ENCODE assay signal across 18 cellular contexts in the genomic region with DNA sequence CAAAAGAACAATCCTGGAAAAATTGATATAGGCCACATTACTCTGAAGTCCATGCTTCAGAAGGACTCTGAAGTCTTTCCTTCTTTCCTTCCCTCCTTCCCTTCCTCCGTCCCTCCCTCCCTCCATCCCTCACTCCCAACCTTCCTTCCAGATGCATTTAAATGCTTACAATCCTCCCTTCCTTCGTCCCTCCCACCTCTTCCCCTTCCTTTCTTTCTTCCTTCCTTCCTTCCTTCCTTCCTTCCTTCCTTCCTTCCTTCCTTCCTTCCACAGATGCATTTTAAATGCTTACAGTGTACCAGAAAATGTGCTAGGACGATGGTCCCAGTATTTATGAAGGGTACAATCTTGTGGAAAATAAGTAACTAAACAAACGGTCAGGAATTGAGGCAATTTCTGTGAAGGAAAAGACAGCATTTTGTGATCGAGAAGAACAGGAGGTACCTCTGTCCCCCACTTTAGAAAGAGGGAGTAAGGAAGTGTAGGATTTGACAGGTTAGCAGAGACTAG.
DNase-seq lines count a peak whose midpoint lies in the region; ATAC-seq and TF ChIP-seq lines count a peak whose summit lies in the region.
"Had no signal": no experiment of that assay in that cellular context is flagged by ENCODE, and none has a peak within 500 bp of the region (broad histone marks: within the 10 kb centered on the region; RNA-seq: fewer than 3 reads in every experiment).

No MANE protein-coding gene starts in this region.

- no peak overlapping the region for H2BK5ac ChIP-seq in mesenchymal stem cell (ENCODE audit: low read depth, low read length, poor library complexity, severe bottlenecking)

- no peak overlapping the region for H4K8ac ChIP-seq in mesenchymal stem cell (ENCODE audit: low read length)

- H3K36me3 ChIP-seq in A673 (ENCODE audit: insufficient read depth, low read length, poor library complexity, severe bottlenecking) (peaks cover 6% of the 10 kb centered on the region), HEK293 (ENCODE audit: control insufficient read depth in 2 of 2, insufficient read depth in 1 of 2, low read length in 2 of 2) (no peaks in the 10 kb centered on the region), mesenchymal stem cell (ENCODE audit: control insufficient read depth in 1 of 2, insufficient read depth in 2 of 2, low read depth in 1 of 2, low read length in 2 of 2) (no peaks in the 10 kb centered on the region), uterus (no peaks in the 10 kb centered on the region)
- H3K36me3 ChIP-seq: BE2C had no signal

- no peak overlapping the region for H3K18ac ChIP-seq in mesenchymal stem cell (ENCODE audit: low read depth in 1 of 2, low read length in 2 of 2)

- 74% methylated on average over 5 of the region's 5 CpGs for WGBS in mesenchymal stem cell

- H3K4me1 ChIP-seq in A673 (ENCODE audit: insufficient read depth, low read length, poor library complexity, severe bottlenecking) (peaks cover 44% of the 10 kb centered on the region), HEK293 (ENCODE audit: control insufficient read depth, insufficient read depth, low read length) (no peaks in the 10 kb centered on the region), mesenchymal stem cell (ENCODE audit: control insufficient read depth, insufficient read depth, low read depth, low read length) (no peaks in the 10 kb centered on the region), uterus (no peaks in the 10 kb centered on the region)
- H3K4me1 ChIP-seq: BE2C had no signal

- TF ChIP-seq POLR2A in uterus (IDR thresholded peaks at IDR 0.05), result no peak

- no peak overlapping the region for H2BK120ac ChIP-seq in mesenchymal stem cell (ENCODE audit: low read depth, low read length)

- H3K27ac ChIP-seq in A673 (ENCODE audit: low read depth, low read length, poor library complexity, severe bottlenecking) (peak overlapping the region; percentile 90), HEK293 (ENCODE audit: extremely low read depth, low read depth, low read length) (no peak overlapping the region), mesenchymal stem cell (ENCODE audit: low read length, poor library complexity, severe bottlenecking) (no peak overlapping the region), uterus (peak overlapping the region; percentile 65 to 66)

- TF ChIP-seq CTCF in A673 (conservative IDR thresholded peaks at IDR 0.05; ENCODE audit: low read depth, low read length) (no peak), HEK293 (tag by site-specific recombination; IDR thresholded peaks at IDR 0.05) (no peak), uterus (IDR thresholded peaks at IDR 0.05) (no peak)

- H3K9me3 ChIP-seq in A673 (ENCODE audit: low read depth, low read length, poor library complexity, severe bottlenecking) (peaks cover 9% of the 10 kb centered on the region), HEK293 (ENCODE audit: control insufficient read depth, insufficient read depth, low read depth, low read length) (no peaks in the 10 kb centered on the region), mesenchymal stem cell (ENCODE audit: control insufficient read depth, low read length) (peaks cover 5% of the 10 kb centered on the region), uterus (no peaks in the 10 kb centered on the region)
- H3K9me3 ChIP-seq: BE2C had no signal

- H3K23ac ChIP-seq in mesenchymal stem cell (ENCODE audit: low read length in 2 of 2), result no peak overlapping the region

- POLR2A ChIA-PET in A673 (lab: Charles Lee; ENCODE audit: low non-redundant PET), result no interaction called here
- POLR2A ChIA-PET in HEK293 (lab: Yijun Ruan, JAX), result no interaction called here

- ATAC-seq in GM21423 (IDR thresholded peaks at IDR 0.05; ENCODE audit: unreplicated experiment) (no peak), HG02884 (IDR thresholded peaks at IDR 0.05; ENCODE audit: unreplicated experiment) (no peak)
- ATAC-seq: GM23338 had no signal

- CTCF ChIA-PET in A673 (lab: Charles Lee), result no interaction called here
- CTCF ChIA-PET in HEK293 (lab: Yijun Ruan, JAX), result no interaction called here

- intact Hi-C loops in A673 (cut with micrococcal nuclease; ENCODE audit: unreplicated experiment) (no loop called here), uterus (cut with DNase I; ENCODE audit: low total_unique reads) (no loop called here)

- no peak overlapping the region for H3K4ac ChIP-seq in mesenchymal stem cell (ENCODE audit: low read depth in 1 of 2, low read length in 2 of 2)

- H3K4me3 ChIP-seq in A673 (ENCODE audit: low read depth, low read length, poor library complexity, severe bottlenecking) (no peak overlapping the region), HEK293 (ENCODE audit: low read depth, low read length) (no peak overlapping the region), mesenchymal stem cell (ENCODE audit: insufficient read depth in 1 of 2, low read depth in 1 of 2, low read length in 2 of 2) (no peak overlapping the region), uterus (no peak overlapping the region)
- H3K4me3 ChIP-seq: GM23338 had no signal

- DNase-seq in A673 (ENCODE audit: low spot score), result peak; percentile 80
- DNase-seq in mesenchymal stem cell, result no peak
- no peak for DNase-seq in uterus
- no peak for DNase-seq in DMS79 treated with DMSO at 0.1 percent for 48 hours (lab: John Stamatoyannopoulos, UW)
- DNase-seq: ACHN; BE2C; C1 segment of cervical spinal cord; CD4-positive, CD25-positive, alpha-beta regulatory T cell; CD8-positive, alpha-beta memory T cell; COR-L47; DMS 273 treated with DMSO at 0.1 percent for 48 hours; DMS53; HCEC 1CT; HFFc6 had no signal

- H3K14ac ChIP-seq in mesenchymal stem cell (ENCODE audit: low read length in 2 of 2), result no peak overlapping the region

- no peak overlapping the region for H2AFZ ChIP-seq in mesenchymal stem cell (ENCODE audit: low read depth, low read length)
- H2AFZ ChIP-seq: GM23338 had no signal

- H3K4me2 ChIP-seq in mesenchymal stem cell (ENCODE audit: low read length, poor library complexity, severe bottlenecking), result no peak overlapping the region
- H3K4me2 ChIP-seq: GM23338 had no signal

- H3K27me3 ChIP-seq in A673 (replicated peaks; ENCODE audit: insufficient read depth, low read depth, low read length, poor library complexity), result no peaks in the 10 kb centered on the region
- H3K27me3 ChIP-seq in mesenchymal stem cell (ENCODE audit: control insufficient read depth in 1 of 2, insufficient read depth in 1 of 2, low read length in 2 of 2), result no peaks in the 10 kb centered on the region
- no peaks in the 10 kb centered on the region for H3K27me3 ChIP-seq in uterus
- H3K27me3 ChIP-seq: BE2C had no signal

- no peak overlapping the region for H2AK5ac ChIP-seq in mesenchymal stem cell (ENCODE audit: low read length, severe bottlenecking)

- no peak overlapping the region for H4K91ac ChIP-seq in mesenchymal stem cell (ENCODE audit: low read length)

- no peaks in the 10 kb centered on the region for H3K79me1 ChIP-seq in mesenchymal stem cell (replicated peaks; ENCODE audit: low read length, poor library complexity, severe bottlenecking)

- H3K9ac ChIP-seq in mesenchymal stem cell (ENCODE audit: low read length), result peak overlapping the region; percentile 72

- H2BK15ac ChIP-seq in mesenchymal stem cell (ENCODE audit: low read depth, poor library complexity, severe bottlenecking), result no peak overlapping the region

- no TSS peak for BruUV-seq in A673 (replicated peaks; lab: Mats Ljungman, UMichigan)

- H2BK12ac ChIP-seq in mesenchymal stem cell (ENCODE audit: low read length in 2 of 2), result no peak overlapping the region

TF ChIP-seq in HEK293, 187 proteins besides CTCF, POLR2A, EP300 and RAD21:
- no peak for TF ChIP-seq KLF8 (tag by site-specific recombination; IDR thresholded peaks at IDR 0.05)
- peak; percentile 95 for TF ChIP-seq ZNF366 (tag by site-specific recombination; conservative IDR thresholded peaks at IDR 0.05)
- TF ChIP-seq, protein P1, sequence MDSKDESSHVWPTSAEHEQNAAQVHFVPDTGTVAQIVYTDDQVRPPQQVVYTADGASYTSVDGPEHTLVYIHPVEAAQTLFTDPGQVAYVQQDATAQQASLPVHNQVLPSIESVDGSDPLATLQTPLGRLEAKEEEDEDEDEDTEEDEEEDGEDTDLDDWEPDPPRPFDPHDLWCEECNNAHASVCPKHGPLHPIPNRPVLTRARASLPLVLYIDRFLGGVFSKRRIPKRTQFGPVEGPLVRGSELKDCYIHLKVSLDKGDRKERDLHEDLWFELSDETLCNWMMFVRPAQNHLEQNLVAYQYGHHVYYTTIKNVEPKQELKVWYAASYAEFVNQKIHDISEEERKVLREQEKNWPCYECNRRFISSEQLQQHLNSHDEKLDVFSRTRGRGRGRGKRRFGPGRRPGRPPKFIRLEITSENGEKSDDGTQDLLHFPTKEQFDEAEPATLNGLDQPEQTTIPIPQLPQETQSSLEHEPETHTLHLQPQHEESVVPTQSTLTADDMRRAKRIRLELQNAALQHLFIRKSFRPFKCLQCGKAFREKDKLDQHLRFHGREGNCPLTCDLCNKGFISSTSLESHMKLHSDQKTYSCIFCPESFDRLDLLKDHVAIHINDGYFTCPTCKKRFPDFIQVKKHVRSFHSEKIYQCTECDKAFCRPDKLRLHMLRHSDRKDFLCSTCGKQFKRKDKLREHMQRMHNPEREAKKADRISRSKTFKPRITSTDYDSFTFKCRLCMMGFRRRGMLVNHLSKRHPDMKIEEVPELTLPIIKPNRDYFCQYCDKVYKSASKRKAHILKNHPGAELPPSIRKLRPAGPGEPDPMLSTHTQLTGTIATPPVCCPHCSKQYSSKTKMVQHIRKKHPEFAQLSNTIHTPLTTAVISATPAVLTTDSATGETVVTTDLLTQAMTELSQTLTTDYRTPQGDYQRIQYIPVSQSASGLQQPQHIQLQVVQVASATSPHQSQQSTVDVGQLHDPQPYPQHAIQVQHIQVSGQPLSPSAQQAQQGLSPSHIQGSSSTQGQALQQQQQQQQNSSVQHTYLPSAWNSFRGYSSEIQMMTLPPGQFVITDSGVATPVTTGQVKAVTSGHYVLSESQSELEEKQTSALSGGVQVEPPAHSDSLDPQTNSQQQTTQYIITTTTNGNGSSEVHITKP (tag by site-specific recombination; IDR thresholded peaks at IDR 0.05), result peak; percentile 66; the same call in 1 of the 2 replicates

Comparison
In these comparisons a context has a peak if more than half of its experiments do, and no peak if none do; other contexts are left out.
1. H3K27ac ChIP-seq: peak in A673 (single experiment) and uterus (2 of 2); none in HEK293 (single experiment) and mesenchymal stem cell (single experiment).